In the genomic region with DNA sequence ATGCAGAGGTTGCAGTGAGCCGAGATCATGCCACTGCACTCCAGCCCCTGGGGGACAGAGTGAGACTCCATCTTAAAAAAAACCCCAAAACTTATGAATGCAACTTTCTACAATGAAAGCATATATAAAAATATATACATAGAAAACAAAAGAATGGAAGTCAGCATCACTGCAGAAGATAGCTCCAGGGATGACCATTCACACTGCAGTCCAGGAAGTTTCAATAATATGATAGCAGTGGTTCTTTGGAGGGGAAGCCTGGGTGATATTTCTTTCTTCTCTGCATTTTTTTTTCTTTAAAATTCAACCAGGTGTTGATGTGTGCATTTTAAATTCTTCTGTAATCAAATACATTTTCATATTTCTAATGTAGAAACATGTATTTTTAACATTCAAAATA, we compare ENCODE assay signal across 4 cellular contexts. TPM values are rescaled to one million over a fixed set of nuclear protein-coding genes. Genes with fewer than 3 reads are reported as not detected.
"Had no signal": no experiment of that assay in that cellular context is flagged by ENCODE, and none has a peak within 500 bp of the region (broad histone marks: within the 10 kb centered on the region; RNA-seq: fewer than 3 reads in every experiment).

No MANE protein-coding gene starts in this region.

- ATAC-seq: GM12878 had no signal

- DNase-seq: GDM1, GF-D8 had no signal

- H3K4me3 ChIP-seq: GM12878 had no signal

RNA-seq across cellular contexts. Expression of gene HLA-G, which starts 12.3 kb away (rescaled TPM):
- total RNA-seq: G401 had no signal
